Comparison of ENCODE assay signal across 9 cellular contexts in genomic region chr5:124754206-124754927, GRCh38. TPM values are rescaled to one million over a fixed set of nuclear protein-coding genes. Genes with fewer than 3 reads are reported as not detected.
DNase-seq lines count a peak whose midpoint lies in the region; ATAC-seq and TF ChIP-seq lines count a peak whose summit lies in the region.
"Had no signal": no experiment of that assay in that cellular context is flagged by ENCODE, and none has a peak within 500 bp of the region (broad histone marks: within the 10 kb centered on the region; RNA-seq: fewer than 3 reads in every experiment).

No MANE protein-coding gene starts in this region.

- no peaks in the 10 kb centered on the region for H3K36me3 ChIP-seq in Karpas-422 (ENCODE audit: insufficient read depth, low read length)
- H3K36me3 ChIP-seq in fibroblast of lung (ENCODE audit: control insufficient read depth, insufficient read depth, low read length) = no peaks in the 10 kb centered on the region
- H3K36me3 ChIP-seq: stomach had no signal

- H4K20me1 ChIP-seq in Karpas-422 (ENCODE audit: insufficient read depth, low read depth, low read length) = no peaks in the 10 kb centered on the region
- H4K20me1 ChIP-seq in fibroblast of lung (ENCODE audit: control insufficient read depth, extremely low read depth, insufficient read depth, low read length) = no peaks in the 10 kb centered on the region

- H3K4me1 Mint-ChIP-seq in stimulated activated memory B cell treated with anti-CD40 and anti-IgM and Interleukin-4, amounts not matched to agents 10 μg/mL and 1 μg/mL and 100 μg/mL, for 72 hours = peaks cover 2% of the 10 kb centered on the region

- H3K4me3 ChIP-seq in Karpas-422 (ENCODE audit: low read length) = peak overlapping the region; percentile 49
- no peak overlapping the region for H3K4me3 ChIP-seq in fibroblast of lung (replicated peaks in 1 of 4; ENCODE audit: control extremely low read depth in 1 of 4, insufficient read depth in 1 of 4, low read depth in 3 of 4, low read length in 4 of 4)
- H3K4me3 ChIP-seq: stomach had no signal

- H3K27me3 ChIP-seq in Karpas-422 (ENCODE audit: low read length) (no peaks in the 10 kb centered on the region), fibroblast of lung (ENCODE audit: control insufficient read depth, insufficient read depth, low read length) (no peaks in the 10 kb centered on the region)
- H3K27me3 ChIP-seq: stomach had no signal

- H3K9ac ChIP-seq in Karpas-422 (ENCODE audit: low read length) (peak overlapping the region; percentile 48), fibroblast of lung (ENCODE audit: insufficient read depth, low read length) (no peak overlapping the region)

- H3K27me3 Mint-ChIP-seq in stimulated activated memory B cell treated with anti-CD40 and anti-IgM and Interleukin-4, amounts not matched to agents 10 μg/mL and 1 μg/mL and 100 μg/mL, for 72 hours = no peaks in the 10 kb centered on the region

- H3K36me3 Mint-ChIP-seq in stimulated activated memory B cell treated with anti-CD40 and anti-IgM and Interleukin-4, amounts not matched to agents 10 μg/mL and 1 μg/mL and 100 μg/mL, for 72 hours = no peaks in the 10 kb centered on the region

- H3K79me2 ChIP-seq in Karpas-422 (ENCODE audit: low read length) (no peaks in the 10 kb centered on the region), fibroblast of lung (ENCODE audit: control insufficient read depth, insufficient read depth, low read length) (no peaks in the 10 kb centered on the region)

- H3K4me2 ChIP-seq in Karpas-422 (ENCODE audit: low read depth, low read length, poor library complexity, severe bottlenecking) (peak overlapping the region; percentile 67), fibroblast of lung (ENCODE audit: extremely low read depth, insufficient read depth, low read length) (no peak overlapping the region)

- H3K9me3 Mint-ChIP-seq in stimulated activated memory B cell treated with anti-CD40 and anti-IgM and Interleukin-4, amounts not matched to agents 10 μg/mL and 1 μg/mL and 100 μg/mL, for 72 hours = no peaks in the 10 kb centered on the region

- no peaks in the 10 kb centered on the region for H3K9me3 ChIP-seq in Karpas-422 (ENCODE audit: low read length)
- H3K9me3 ChIP-seq in fibroblast of lung (ENCODE audit: control insufficient read depth, insufficient read depth, low read depth, low read length) = no peaks in the 10 kb centered on the region
- H3K9me3 ChIP-seq: stomach had no signal

- H3K4me3 Mint-ChIP-seq in stimulated activated memory B cell treated with anti-CD40 and anti-IgM and Interleukin-4, amounts not matched to agents 10 μg/mL and 1 μg/mL and 100 μg/mL, for 72 hours = no peak overlapping the region

- peak overlapping the region; percentile 30 for H3K27ac Mint-ChIP-seq in stimulated activated memory B cell treated with anti-CD40 and anti-IgM and Interleukin-4, amounts not matched to agents 10 μg/mL and 1 μg/mL and 100 μg/mL, for 72 hours

- H3K27ac ChIP-seq in Karpas-422 (ENCODE audit: low read length) (peak overlapping the region; percentile 92), fibroblast of lung (ENCODE audit: insufficient read depth, low read length) (no peak overlapping the region)
- H3K27ac ChIP-seq: stomach had no signal

- ATAC-seq in stimulated activated memory B cell treated with anti-CD40 and anti-IgM and Interleukin-4, amounts not matched to agents 10 μg/mL and 1 μg/mL and 100 μg/mL, for 72 hours = no peak
- no peak for ATAC-seq in HG03280 (IDR thresholded peaks at IDR 0.05; ENCODE audit: unreplicated experiment)
- ATAC-seq in esophagus mucosa = no peak

- peak overlapping the region; percentile 80 for H2AFZ ChIP-seq in Karpas-422 (ENCODE audit: low read length)
- H2AFZ ChIP-seq in fibroblast of lung (ENCODE audit: low read length) = no peak overlapping the region

- H3K4me1 ChIP-seq in Karpas-422 (ENCODE audit: low read length) (peaks cover 46% of the 10 kb centered on the region), fibroblast of lung (ENCODE audit: control insufficient read depth, extremely low read depth, insufficient read depth, low read length) (no peaks in the 10 kb centered on the region)

- no peak for TF ChIP-seq CTCF in fibroblast of lung (conservative IDR thresholded peaks at IDR 0.05 in 1 of 2, IDR thresholded peaks at IDR 0.05 in 1 of 2; ENCODE audit: low read depth in 1 of 2, low read length in 2 of 2)

- H3K9me2 ChIP-seq in Karpas-422 (replicated peaks; ENCODE audit: insufficient read depth, low read length) = no peaks in the 10 kb centered on the region

- DNase-seq in Karpas-422 (peak; percentile 73), NCI-H2227 treated with DMSO at 0.1 percent for 48 hours (lab: John Stamatoyannopoulos, UW) (peak; percentile 93), fibroblast of lung (ENCODE audit: low read depth in 2 of 2) (peak; percentile 11 to 56), cerebellar nuclear complex (lab: John Stamatoyannopoulos, UW) (no peak)
- DNase-seq: stimulated activated CD4-positive, alpha-beta T cell treated with anti-CD3 and anti-CD28 coated beads, Interleukin-15, amount 100 ng/mL, for 24 hours; stomach had no signal

RNA-seq across cellular contexts. Expression of gene ZNF608, which starts 7.9 kb away (rescaled TPM):
- total RNA-seq in Karpas-422 (2014; rRNA removed; shearing (Covaris generic); ENCODE audit: low replicate concordance) = 12.1 and 12.8 TPM in 2 replicates
- total RNA-seq in fibroblast of lung = 18.0 and 25.3 TPM in 2 replicates
- polyA plus RNA-seq in fibroblast of lung = 12.4 and 16.5 TPM in 2 replicates
- polyA plus RNA-seq in fibroblast of lung (2012) = 11.4 and 12.2 TPM in 2 replicates
- polyA minus RNA-seq in fibroblast of lung (ENCODE audit: low replicate concordance) = 7.8 and 16.1 TPM in 2 replicates
- 6.7 TPM for total RNA-seq in esophagus mucosa

Comparison
In these comparisons a context has a peak if more than half of its experiments do, and no peak if none do; other contexts are left out.
1. DNase-seq: peak in Karpas-422 (single experiment), NCI-H2227 treated with DMSO at 0.1 percent for 48 hours (single experiment) and fibroblast of lung (2 of 2); none in cerebellar nuclear complex (0 of 2).